In the genomic region with DNA sequence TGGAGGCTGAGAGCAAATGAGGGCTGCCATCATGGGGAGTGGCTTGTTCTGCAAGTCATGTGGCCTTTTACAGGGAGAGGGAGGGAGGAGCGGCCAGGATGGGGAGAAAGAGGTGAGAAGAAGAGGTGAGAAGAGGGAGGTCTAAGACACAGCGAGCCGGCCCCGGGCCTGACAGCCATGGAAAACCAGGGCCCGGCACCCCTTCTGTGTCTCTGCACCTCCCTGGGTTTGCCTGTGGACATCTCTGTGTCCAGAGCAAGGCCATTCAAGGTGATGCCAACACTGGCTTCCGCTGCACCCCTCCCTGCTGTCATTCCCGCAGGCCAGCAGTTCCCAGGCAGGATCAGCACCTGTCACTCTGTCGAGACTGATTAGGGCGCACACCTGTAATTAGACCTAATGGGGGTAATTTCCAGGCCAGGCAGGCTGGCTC, we compare ENCODE assay signal across 20 cellular contexts.
A peak's percentile ranks its signal among the peaks of the same experiment; 100 is the strongest.
DNase-seq lines count a peak whose midpoint lies in the region; TF ChIP-seq lines count a peak whose summit lies in the region.
"Had no signal": no experiment of that assay in that cellular context is flagged by ENCODE, and none has a peak within 500 bp of the region (broad histone marks: within the 10 kb centered on the region; RNA-seq: fewer than 3 reads in every experiment).

No MANE protein-coding gene starts in this region.

- H2BK15ac ChIP-seq in H9 (ENCODE audit: low read depth, low read length), result no peak overlapping the region

- H3K4me2 ChIP-seq in H9 (ENCODE audit: insufficient read depth, insufficient read length, low read length), result no peak overlapping the region
- peak overlapping the region; percentile 36 for H3K4me2 ChIP-seq in neural cell (ENCODE audit: low read length)
- H3K4me2 ChIP-seq: neural progenitor cell, SK-N-SH had no signal

- peak overlapping the region; percentile 29; the same call in 1 of the 2 replicates for H3K14ac ChIP-seq in H9 (ENCODE audit: insufficient read depth, low read length)

- H3K4me1 Mint-ChIP-seq in H9, result peaks cover 8 to 39% of the 10 kb centered on the region in 2 experiments
- H3K4me1 Mint-ChIP-seq: activated naive CD4-positive, alpha-beta T cell treated with anti-CD3 and anti-CD28 coated beads, Interleukin-2, amount 50 U/mL, for 24 hours; CD4-positive, CD25-positive, alpha-beta regulatory T cell had no signal

- H2BK5ac ChIP-seq in H9 (ENCODE audit: insufficient read length, low read length), result no peak overlapping the region

- H3F3A ChIP-seq in neural cell (ENCODE audit: insufficient read depth, low read length, poor library complexity, severe bottlenecking), result no peaks in the 10 kb centered on the region

- H3K27me3 ChIP-seq in H9 (ENCODE audit: insufficient read depth, low read length) (no peaks in the 10 kb centered on the region), neural cell (ENCODE audit: insufficient read depth, low read depth, low read length) (no peaks in the 10 kb centered on the region), BE2C (no peaks in the 10 kb centered on the region)
- H3K27me3 ChIP-seq: left lung, neural progenitor cell, Peyer's patch, testis had no signal

- no peaks in the 10 kb centered on the region for H3K27me3 Mint-ChIP-seq in H9 (ENCODE audit: low read depth)
- H3K27me3 Mint-ChIP-seq: activated naive CD4-positive, alpha-beta T cell treated with anti-CD3 and anti-CD28 coated beads, Interleukin-2, amount 50 U/mL, for 24 hours; CD4-positive, CD25-positive, alpha-beta regulatory T cell had no signal

- no peak overlapping the region for H3K27ac ChIP-seq in H9 (ENCODE audit: insufficient read length, low read depth, low read length)
- peak overlapping the region; percentile 77 for H3K27ac ChIP-seq in neural cell (ENCODE audit: low read length)
- H3K27ac ChIP-seq: heart left ventricle, left lung, neural progenitor cell, Peyer's patch, testis had no signal

- no peak overlapping the region for H3K18ac ChIP-seq in H9 (ENCODE audit: insufficient read length, low read depth, low read length)

- H2BK12ac ChIP-seq in H9 (ENCODE audit: insufficient read length, low read depth, low read length), result no peak overlapping the region

- peak overlapping the region in 2 of 3 experiments; percentile 42 to 77; a peak in 2 of 7 replicates for H3K27ac Mint-ChIP-seq in H9
- H3K27ac Mint-ChIP-seq: activated naive CD4-positive, alpha-beta T cell treated with anti-CD3 and anti-CD28 coated beads, Interleukin-2, amount 50 U/mL, for 24 hours; neural progenitor cell had no signal

- no peak overlapping the region for H3K4ac ChIP-seq in H9 (ENCODE audit: low read depth, low read length)

- no peaks in the 10 kb centered on the region for H3K9me3 Mint-ChIP-seq in H9
- H3K9me3 Mint-ChIP-seq: activated naive CD4-positive, alpha-beta T cell treated with anti-CD3 and anti-CD28 coated beads, Interleukin-2, amount 50 U/mL, for 24 hours; CD4-positive, CD25-positive, alpha-beta regulatory T cell; neural progenitor cell had no signal

- H4K20me1 ChIP-seq in H9 (ENCODE audit: control insufficient read depth, insufficient read depth, insufficient read length) (no peaks in the 10 kb centered on the region), neural cell (ENCODE audit: insufficient read depth) (no peaks in the 10 kb centered on the region)

- H3K9ac ChIP-seq in H9 (ENCODE audit: extremely low read depth, insufficient read length, low read length), result no peak overlapping the region
- peak overlapping the region; percentile 38 for H3K9ac ChIP-seq in neural cell (ENCODE audit: low read length)
- H3K9ac ChIP-seq: neural progenitor cell, SK-N-SH had no signal

- H2AFZ ChIP-seq in H9 (ENCODE audit: low read length), result no peak overlapping the region
- no peak overlapping the region for H2AFZ ChIP-seq in neural cell (ENCODE audit: low read depth, low read length)
- H2AFZ ChIP-seq: neural progenitor cell had no signal

- H2BK20ac ChIP-seq in H9 (ENCODE audit: low read depth, low read length, poor library complexity, severe bottlenecking), result no peak overlapping the region

- H3K56ac ChIP-seq in H9 (ENCODE audit: insufficient read length, low read depth, low read length), result no peak overlapping the region

- H4K8ac ChIP-seq in H9 (replicated peaks; ENCODE audit: insufficient read length, low read depth, low read length), result no peak overlapping the region

- H3K36me3 Mint-ChIP-seq in H9 (ENCODE audit: insufficient read depth in 1 of 3, low read depth in 3 of 3), result peaks cover 0 to 8% (median 1%) of the 10 kb centered on the region in 3 experiments; a peak in 3 of 7 replicates
- H3K36me3 Mint-ChIP-seq: activated naive CD4-positive, alpha-beta T cell treated with anti-CD3 and anti-CD28 coated beads, Interleukin-2, amount 50 U/mL, for 24 hours; CD4-positive, CD25-positive, alpha-beta regulatory T cell; neural progenitor cell had no signal

- H2AK5ac ChIP-seq in H9 (ENCODE audit: insufficient read length, low read length), result no peak overlapping the region

- H3K23me2 ChIP-seq in H9 (ENCODE audit: insufficient read length, low read depth, low read length, poor library complexity, severe bottlenecking), result peaks cover 3% of the 10 kb centered on the region

- H3K79me2 ChIP-seq in H9 (ENCODE audit: insufficient read depth, low read length), result no peaks in the 10 kb centered on the region
- H3K79me2 ChIP-seq in neural cell (replicated peaks; ENCODE audit: insufficient read depth, low read length), result no peaks in the 10 kb centered on the region

- no peaks in the 10 kb centered on the region for H3K79me1 ChIP-seq in H9 (ENCODE audit: insufficient read depth, low read depth, low read length, poor library complexity, severe bottlenecking)

- no peak overlapping the region for H3K23ac ChIP-seq in H9 (ENCODE audit: insufficient read length, low read depth, low read length)

- WGBS in H9 (ENCODE audit: extremely low coverage, insufficient read length, low lambda C conversion rate), result no CpG with 5 or more reads among the region's 9 CpGs

- H3K4me1 ChIP-seq in H9 (ENCODE audit: insufficient read depth, low read length) (no peaks in the 10 kb centered on the region), BE2C (no peaks in the 10 kb centered on the region; the same call in none of the 2 replicates)
- H3K4me1 ChIP-seq: heart left ventricle, left lung, Peyer's patch, testis had no signal

- no peak overlapping the region for H4K91ac ChIP-seq in H9 (ENCODE audit: insufficient read length, low read depth, low read length)

- H3K36me3 ChIP-seq in neural cell (ENCODE audit: insufficient read depth, low read length), result no peaks in the 10 kb centered on the region
- peaks cover 9% of the 10 kb centered on the region for H3K36me3 ChIP-seq in BE2C
- H3K36me3 ChIP-seq: heart left ventricle, left lung, neural progenitor cell, Peyer's patch had no signal

- H3T11ph ChIP-seq in H9 (ENCODE audit: low read length), result no peak overlapping the region

- H3K4me3 ChIP-seq in neural cell (ENCODE audit: low read length) (peak overlapping the region; percentile 47), BE2C (ENCODE audit: low read depth, low read length) (no peak overlapping the region)
- H3K4me3 ChIP-seq: heart left ventricle, left lung, neural progenitor cell, Peyer's patch, testis had no signal

- DNase-seq in H9 (no peak), NCI-H2081 (lab: John Stamatoyannopoulos, UW) (peak; percentile 94 to 98), NCI-H774 (lab: John Stamatoyannopoulos, UW) (peak; percentile 86), kidney tubule cell (ENCODE audit: low spot score) (no peak), BE2C (no peak), GM19240 (ENCODE audit: insufficient read length, low spot score) (no peak)
- DNase-seq: activated CD8-positive, alpha-beta memory T cell treated with anti-CD3 and anti-CD28 coated beads for 24 hours; activated T-cell treated with anti-CD3 and anti-CD28 coated beads, Interleukin-2, amount 50 U/mL, for 48 hours; CD4-positive, CD25-positive, alpha-beta regulatory T cell; heart left ventricle; midbrain; NCI-H446; Peyer's patch; SK-N-SH; T1000; testis had no signal

- TF ChIP-seq CTCF in H9 (conservative IDR thresholded peaks at IDR 0.05) (no peak), neural cell (IDR thresholded peaks at IDR 0.05; ENCODE audit: poor library complexity, severe bottlenecking) (no peak), BE2C (IDR thresholded peaks at IDR 0.05; ENCODE audit: low read depth, low read length) (no peak)

- no peaks in the 10 kb centered on the region for H3K9me2 ChIP-seq in neural cell (ENCODE audit: insufficient read depth, low read length)
- H3K9me2 ChIP-seq: SK-N-SH had no signal

- H3K9me3 ChIP-seq in H9 (ENCODE audit: control insufficient read depth, low read depth, low read length) (no peaks in the 10 kb centered on the region), neural cell (ENCODE audit: low read length) (no peaks in the 10 kb centered on the region), BE2C (no peaks in the 10 kb centered on the region)
- H3K9me3 ChIP-seq: heart left ventricle, left lung, Peyer's patch, SK-N-SH, testis had no signal

- H2BK120ac ChIP-seq in H9 (ENCODE audit: low read depth, low read length, poor library complexity, severe bottlenecking), result no peak overlapping the region

- no peak overlapping the region; a peak in 1 of 5 replicates for H3K4me3 Mint-ChIP-seq in H9
- H3K4me3 Mint-ChIP-seq: activated naive CD4-positive, alpha-beta T cell treated with anti-CD3 and anti-CD28 coated beads, Interleukin-2, amount 50 U/mL, for 24 hours; CD4-positive, CD25-positive, alpha-beta regulatory T cell; neural progenitor cell had no signal

- peak; percentile 31 for TF ChIP-seq RAD21 in neural cell (conservative IDR thresholded peaks at IDR 0.05)

- H4K5ac ChIP-seq in H9 (ENCODE audit: insufficient read length, low read depth, low read length), result no peak overlapping the region

- peak; percentile 75 for TF ChIP-seq EP300 in neural cell (conservative IDR thresholded peaks at IDR 0.05; ENCODE audit: poor library complexity, severe bottlenecking)

TF ChIP-seq in neural cell, 6 proteins besides CTCF, POLR2A, EP300 and RAD21 (continues in another document):
- no peak for TF ChIP-seq TAF1 (IDR thresholded peaks at IDR 0.05; ENCODE audit: low read depth)
- TF ChIP-seq POLR2AphosphoS5 (IDR thresholded peaks at IDR 0.05), result peak; percentile 89
- TF ChIP-seq MXI1 (conservative IDR thresholded peaks at IDR 0.05; ENCODE audit: poor library complexity, severe bottlenecking), result no peak
- no peak for TF ChIP-seq EZH2 (IDR thresholded peaks at IDR 0.05; ENCODE audit: borderline replicate concordance, insufficient read depth, low read length, poor library complexity, severe bottlenecking)
- peak; percentile 28 for TF ChIP-seq SMC3 (conservative IDR thresholded peaks at IDR 0.05; ENCODE audit: poor library complexity)

Comparison
In these comparisons a context has a peak if more than half of its experiments do, and no peak if none do; other contexts are left out.
1. DNase-seq: peak in NCI-H2081 (2 of 2) and NCI-H774 (single experiment); none in H9 (single experiment), kidney tubule cell (single experiment), BE2C (single experiment) and GM19240 (single experiment).